ENCODE assay signal across 14 cellular contexts in the genomic region with DNA sequence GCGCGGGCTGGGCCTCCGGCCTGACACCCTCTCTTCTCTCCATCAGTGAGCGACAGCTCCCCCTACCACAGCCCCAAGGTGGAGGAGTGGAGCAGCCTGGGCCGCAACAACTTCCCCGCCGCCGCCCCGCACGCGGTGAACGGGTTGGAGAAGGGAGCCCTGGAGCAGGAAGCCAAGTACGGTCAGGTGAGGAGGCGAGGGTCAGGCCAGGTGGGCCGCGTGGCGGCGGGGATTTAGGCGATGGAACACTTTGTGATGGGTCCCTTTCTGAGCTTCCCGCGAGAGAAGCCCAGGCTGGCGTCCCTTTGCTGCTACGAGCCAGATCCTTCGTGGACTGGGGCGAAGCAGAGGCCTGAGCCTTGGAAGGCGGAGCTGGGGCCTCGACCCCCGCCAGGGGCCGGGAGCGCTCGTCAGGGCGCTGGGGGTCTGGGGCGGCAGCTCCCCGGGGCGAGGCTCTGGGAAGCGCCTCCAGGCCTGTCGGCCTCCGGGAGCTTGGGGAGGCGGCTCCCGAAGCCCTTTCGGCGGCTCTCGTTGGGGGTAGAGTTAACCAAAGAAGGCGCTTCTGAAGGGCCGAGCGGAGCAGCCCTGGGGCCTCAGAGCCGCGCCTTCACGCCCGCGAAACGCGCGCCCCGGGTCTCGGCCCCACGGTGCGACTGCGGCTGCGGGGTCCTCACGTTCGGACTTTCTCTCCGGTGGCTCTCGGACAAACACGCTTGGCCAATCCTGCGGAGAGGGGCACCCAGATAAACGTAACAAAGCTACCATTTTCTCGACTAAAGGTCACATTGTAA. TPM values are rescaled to one million over a fixed set of nuclear protein-coding genes. Genes with fewer than 3 reads are reported as not detected.
A peak's percentile ranks its signal among the peaks of the same experiment; 100 is the strongest.
DNase-seq lines count a peak whose midpoint lies in the region; ATAC-seq and TF ChIP-seq lines count a peak whose summit lies in the region.
"Had no signal": no experiment of that assay in that cellular context is flagged by ENCODE, and none has a peak within 500 bp of the region (broad histone marks: within the 10 kb centered on the region; RNA-seq: fewer than 3 reads in every experiment).

No MANE protein-coding gene starts in this region.

- no peak overlapping the region for H3K27ac ChIP-seq in ACC112 (ENCODE audit: low read depth, low read length)
- no peak overlapping the region for H3K27ac ChIP-seq in HUES48 (ENCODE audit: low read depth, low read length)
- no peak overlapping the region for H3K27ac ChIP-seq in body of pancreas
- H3K27ac ChIP-seq: pancreas, suprapubic skin had no signal

- no peaks in the 10 kb centered on the region for H3K36me3 Mint-ChIP-seq in nephron (ENCODE audit: low read depth)
- H3K36me3 Mint-ChIP-seq: IgD-negative memory B cell had no signal

- H3K4me1 ChIP-seq in ACC112 (ENCODE audit: control insufficient read depth, insufficient read depth, low read length, unreplicated experiment) (peaks cover 13% of the 10 kb centered on the region), HUES48 (ENCODE audit: control insufficient read depth, insufficient read depth, low read length) (peaks cover 27% of the 10 kb centered on the region), body of pancreas (peaks cover 37% of the 10 kb centered on the region)

- TF ChIP-seq CTCF in nephron (IDR thresholded peaks at IDR 0.05; ENCODE audit: unreplicated experiment in 3 of 3) (no peak), body of pancreas (IDR thresholded peaks at IDR 0.05) (no peak)

- H3K79me2 ChIP-seq in ACC112 (ENCODE audit: control insufficient read depth, insufficient read depth, low read length, unreplicated experiment): no peaks in the 10 kb centered on the region

- H3K4me3 Mint-ChIP-seq in nephron: peak overlapping the region; percentile 43 to 72 (median 66)
- H3K4me3 Mint-ChIP-seq: IgD-negative memory B cell had no signal

- 5 to 9% methylated on average over 24 to 68 of the region's 68 CpGs for WGBS in body of pancreas, 2 donors

- TF ChIP-seq POLR2A in body of pancreas (IDR thresholded peaks at IDR 0.05): no peak

- no peaks in the 10 kb centered on the region for H3K36me3 ChIP-seq in ACC112 (ENCODE audit: insufficient read depth, low read length)
- H3K36me3 ChIP-seq in HUES48 (ENCODE audit: control insufficient read depth, insufficient read depth, low read length): no peaks in the 10 kb centered on the region
- no peaks in the 10 kb centered on the region for H3K36me3 ChIP-seq in body of pancreas (replicated peaks in 1 of 2; ENCODE audit: insufficient read depth in 1 of 2, low read depth in 2 of 2)
- H3K36me3 ChIP-seq: pancreas, suprapubic skin had no signal

- H3K4me3 ChIP-seq in ACC112 (ENCODE audit: low read depth, low read length) (peak overlapping the region; percentile 29; the same call in 1 of the 2 replicates), HUES48 (ENCODE audit: low read depth, low read length) (peak overlapping the region; percentile 51), body of pancreas (no peak overlapping the region)
- H3K4me3 ChIP-seq: suprapubic skin had no signal

- no peaks in the 10 kb centered on the region for H3K9me3 Mint-ChIP-seq in nephron

- H3K27me3 ChIP-seq in ACC112 (ENCODE audit: insufficient read depth, low read length): peaks cover 75% of the 10 kb centered on the region
- peaks cover 98% of the 10 kb centered on the region for H3K27me3 ChIP-seq in HUES48 (ENCODE audit: control insufficient read depth, insufficient read depth, low read length)
- peaks cover 3 to 55% of the 10 kb centered on the region in 2 donors for H3K27me3 ChIP-seq in body of pancreas

- peaks cover 25% of the 10 kb centered on the region for H3K4me1 Mint-ChIP-seq in nephron

- ATAC-seq in esophagus mucosa (peak; percentile 5), body of pancreas (no peak)
- ATAC-seq: pancreas had no signal

- H3K9ac ChIP-seq in HUES48 (ENCODE audit: low read depth, low read length): no peak overlapping the region
- H3K9ac ChIP-seq: SK-N-SH had no signal

- H2AFZ ChIP-seq in ACC112 (ENCODE audit: low read length, unreplicated experiment): peak overlapping the region; percentile 51

- intact Hi-C loops in body of pancreas (cut with DNase I): no loop called here

- DNase-seq in NCI-H2081 treated with DMSO at 0.1 percent for 48 hours (lab: John Stamatoyannopoulos, UW) (no peak), body of pancreas (no peak)
- DNase-seq in activated effector memory CD4-positive, alpha-beta T cell treated with anti-CD3 and anti-CD28 coated beads, Interleukin-2, amount 50 U/mL, for 16 hours: no peak
- no peak for DNase-seq in activated CD8-positive, alpha-beta memory T cell treated with anti-CD3 and anti-CD28 coated beads, Interleukin-2, amount 50 U/mL, for 48 hours
- DNase-seq: head of caudate nucleus, NCI-H1048, SK-N-SH had no signal

- no peak overlapping the region for H3K27ac Mint-ChIP-seq in nephron
- H3K27ac Mint-ChIP-seq: IgD-negative memory B cell had no signal

- no peaks in the 10 kb centered on the region for H3K9me3 ChIP-seq in HUES48 (ENCODE audit: control insufficient read depth, insufficient read depth, low read length)
- no peaks in the 10 kb centered on the region for H3K9me3 ChIP-seq in body of pancreas
- H3K9me3 ChIP-seq: pancreas, SK-N-SH, suprapubic skin had no signal

- peaks cover 95% of the 10 kb centered on the region for H3K27me3 Mint-ChIP-seq in nephron (ENCODE audit: low read depth)

RNA-seq across cellular contexts. Expression of a gene that starts 5.0 kb away (rescaled TPM):
- 83.6 TPM for total RNA-seq in esophagus mucosa
- total RNA-seq in body of pancreas: not detected

Comparison
In these comparisons a context has a peak if more than half of its experiments do, and no peak if none do; other contexts are left out.
1. H3K4me3 ChIP-seq: peak in ACC112 (single experiment) and HUES48 (single experiment); none in body of pancreas (0 of 2).
2. RNA of a gene that starts 5.0 kb away (total RNA-seq): 83.6 TPM in esophagus mucosa (single experiment); not detected in body of pancreas; every median in the first group is over 10 times any median in the second.